20 cellular contexts compared by ENCODE assay signal in the genomic region with DNA sequence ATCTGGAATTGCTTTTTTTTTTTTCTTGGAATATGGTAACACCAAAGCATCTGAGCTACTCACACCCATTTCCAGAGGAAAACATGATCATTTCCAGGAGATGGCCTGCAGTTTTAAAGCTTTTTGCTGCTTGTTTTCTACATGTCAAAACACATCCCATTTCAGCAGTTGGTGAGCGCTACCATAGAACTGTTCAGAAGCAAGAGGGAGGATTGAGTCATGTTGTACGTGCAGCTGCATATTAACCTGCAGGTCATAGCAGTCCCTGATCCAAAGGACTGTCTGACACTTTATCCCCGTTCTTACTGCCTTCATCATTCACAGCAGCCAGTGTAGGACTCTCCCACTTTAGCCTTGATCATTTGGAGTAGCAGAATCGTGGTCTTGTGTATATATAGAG.
A peak's percentile ranks its signal among the peaks of the same experiment; 100 is the strongest.
DNase-seq lines count a peak whose midpoint lies in the region; ATAC-seq, FAIRE-seq and TF ChIP-seq lines count a peak whose summit lies in the region.
"Had no signal": no experiment of that assay in that cellular context is flagged by ENCODE, and none has a peak within 500 bp of the region (broad histone marks: within the 10 kb centered on the region; RNA-seq: fewer than 3 reads in every experiment).

No MANE protein-coding gene starts in this region.

- no peak overlapping the region for H2AFZ ChIP-seq in astrocyte (ENCODE audit: low read depth, low read length)
- H2AFZ ChIP-seq in fibroblast of lung (ENCODE audit: low read length) = no peak overlapping the region
- H2AFZ ChIP-seq: GM23338 had no signal

- peak; percentile 78 for ATAC-seq in sciatic nerve
- ATAC-seq in HG02938 (IDR thresholded peaks at IDR 0.05; ENCODE audit: unreplicated experiment) = no peak
- ATAC-seq: GM23338 had no signal

- H3K4me1 Mint-ChIP-seq in astrocyte (ENCODE audit: low read depth, unreplicated experiment) = peaks cover 23% of the 10 kb centered on the region

- no peaks in the 10 kb centered on the region for H3K36me3 ChIP-seq in astrocyte (ENCODE audit: insufficient read depth, low read length)
- no peaks in the 10 kb centered on the region for H3K36me3 ChIP-seq in fibroblast of lung (ENCODE audit: control insufficient read depth, insufficient read depth, low read length)
- H3K36me3 ChIP-seq: Peyer's patch had no signal

- intact Hi-C loops in sciatic nerve (cut with DNase I) = no loop called here

- no peaks in the 10 kb centered on the region for H3K9me3 ChIP-seq in astrocyte (ENCODE audit: insufficient read depth, low read depth, low read length)
- H3K9me3 ChIP-seq in fibroblast of lung (ENCODE audit: control insufficient read depth, insufficient read depth, low read depth, low read length) = no peaks in the 10 kb centered on the region
- H3K9me3 ChIP-seq: Peyer's patch had no signal

- no peak for FAIRE-seq in astrocyte (lab: Jason Lieb, UNC)
- FAIRE-seq: GM18507, GM19239 had no signal

- H3K27me3 ChIP-seq in astrocyte (ENCODE audit: insufficient read depth, low read length) (no peaks in the 10 kb centered on the region), fibroblast of lung (ENCODE audit: control insufficient read depth, insufficient read depth, low read length) (no peaks in the 10 kb centered on the region)
- H3K27me3 ChIP-seq: Peyer's patch had no signal

- DNase-seq in NCI-H2171 treated with DMSO at 0.1 percent for 48 hours (lab: John Stamatoyannopoulos, UW) = peak; percentile 29
- DNase-seq in NCI-H2171 (lab: John Stamatoyannopoulos, UW) = no peak
- peak; percentile 41 for DNase-seq in astrocyte (ENCODE audit: low read depth)
- peak; percentile 9 to 58 for DNase-seq in fibroblast of lung (ENCODE audit: low read depth in 2 of 2)
- DNase-seq in sciatic nerve (ENCODE audit: low spot score) = no peak
- DNase-seq in activated CD4-positive, CD25-positive, alpha-beta regulatory T cell treated with anti-CD3 and anti-CD28 coated beads, Interleukin-2, amount 50 U/mL, for 72 hours = no peak
- DNase-seq in mucosa of gallbladder (ENCODE audit: low spot score) = no peak
- DNase-seq: C1 segment of cervical spinal cord, DMS153, HFFc6, NCI-H1436 treated with DMSO at 0.1 percent for 48 hours, NCI-H2107, NCI-H510A, Peyer's patch, SIG-M5 had no signal

- H3K4me1 ChIP-seq in astrocyte (ENCODE audit: insufficient read depth, low read length) (peaks cover 2% of the 10 kb centered on the region), fibroblast of lung (ENCODE audit: control insufficient read depth, extremely low read depth, insufficient read depth, low read length) (no peaks in the 10 kb centered on the region)
- H3K4me1 ChIP-seq: Peyer's patch had no signal

- H4K20me1 ChIP-seq in astrocyte (ENCODE audit: insufficient read depth, low read length) (peaks cover 54% of the 10 kb centered on the region), fibroblast of lung (ENCODE audit: control insufficient read depth, extremely low read depth, insufficient read depth, low read length) (no peaks in the 10 kb centered on the region)

- H3K79me2 ChIP-seq in astrocyte (ENCODE audit: insufficient read depth, low read length) = peaks cover 16% of the 10 kb centered on the region
- no peaks in the 10 kb centered on the region for H3K79me2 ChIP-seq in fibroblast of lung (ENCODE audit: control insufficient read depth, insufficient read depth, low read length)

- TF ChIP-seq CTCF in astrocyte (IDR thresholded peaks at IDR 0.05; ENCODE audit: insufficient read depth, low read depth, low read length) (no peak), fibroblast of lung (conservative IDR thresholded peaks at IDR 0.05 in 1 of 2, IDR thresholded peaks at IDR 0.05 in 1 of 2; ENCODE audit: low read depth in 1 of 2, low read length in 2 of 2) (no peak)

- peaks cover 1% of the 10 kb centered on the region for H3K9me3 Mint-ChIP-seq in astrocyte (ENCODE audit: unreplicated experiment)
- H3K9me3 Mint-ChIP-seq: GM23338 had no signal

- no peak overlapping the region for H3K4me3 ChIP-seq in astrocyte (ENCODE audit: insufficient read depth, low read depth, low read length)
- no peak overlapping the region for H3K4me3 ChIP-seq in fibroblast of lung (replicated peaks in 1 of 4; ENCODE audit: control extremely low read depth in 1 of 4, insufficient read depth in 1 of 4, low read depth in 3 of 4, low read length in 4 of 4)
- H3K4me3 ChIP-seq: GM23338, Peyer's patch had no signal

- H3K4me3 Mint-ChIP-seq in astrocyte (ENCODE audit: unreplicated experiment) = peak overlapping the region; percentile 11
- H3K4me3 Mint-ChIP-seq: GM23338, HFFc6 had no signal

- no peaks in the 10 kb centered on the region for H3K36me3 Mint-ChIP-seq in astrocyte (ENCODE audit: low read depth, unreplicated experiment)

- H3K4me2 ChIP-seq in astrocyte (ENCODE audit: low read length) (no peak overlapping the region), fibroblast of lung (ENCODE audit: extremely low read depth, insufficient read depth, low read length) (no peak overlapping the region)
- H3K4me2 ChIP-seq: GM23338 had no signal

- no peak overlapping the region for H3K9ac ChIP-seq in astrocyte (ENCODE audit: low read length)
- no peak overlapping the region for H3K9ac ChIP-seq in fibroblast of lung (ENCODE audit: insufficient read depth, low read length)

- H3K27me3 Mint-ChIP-seq in astrocyte (ENCODE audit: low read depth, unreplicated experiment) = no peaks in the 10 kb centered on the region

- no peak overlapping the region for H3K27ac ChIP-seq in astrocyte (ENCODE audit: low read depth, low read length)
- H3K27ac ChIP-seq in fibroblast of lung (ENCODE audit: insufficient read depth, low read length) = no peak overlapping the region
- H3K27ac ChIP-seq: HL-60, Peyer's patch had no signal

- H3K27ac Mint-ChIP-seq in astrocyte (ENCODE audit: unreplicated experiment) = no peak overlapping the region
- H3K27ac Mint-ChIP-seq: GM23338, HFFc6 had no signal

Comparison
In these comparisons a context has a peak if more than half of its experiments do, and no peak if none do; other contexts are left out.
1. DNase-seq: peak in NCI-H2171 treated with DMSO at 0.1 percent for 48 hours (single experiment), astrocyte (single experiment) and fibroblast of lung (2 of 2); none in NCI-H2171 (single experiment), sciatic nerve (single experiment), activated CD4-positive, CD25-positive, alpha-beta regulatory T cell treated with anti-CD3 and anti-CD28 coated beads, Interleukin-2, amount 50 U/mL, for 72 hours (single experiment) and mucosa of gallbladder (single experiment).